ENCODE assay signal across 21 cellular contexts in genomic region chr17:63358956-63359355, GRCh38.
DNase-seq lines count a peak whose midpoint lies in the region; ATAC-seq, FAIRE-seq and TF ChIP-seq lines count a peak whose summit lies in the region.
"Had no signal": no experiment of that assay in that cellular context is flagged by ENCODE, and none has a peak within 500 bp of the region (broad histone marks: within the 10 kb centered on the region; RNA-seq: fewer than 3 reads in every experiment).

No MANE protein-coding gene starts in this region.

- no peak for TF ChIP-seq POLR2A in HepG2 (IDR thresholded peaks at IDR 0.05; ENCODE audit: insufficient read depth in 1 of 2, low read depth in 2 of 2, low read length in 2 of 2)

- in situ Hi-C loops in HepG2 (cut with HindIII; ENCODE audit: extremely low pct_ligation_motif_present, low pct_unique_long_range_greater_than_20kb): no loop called here

- H3K27ac ChIP-seq in astrocyte (ENCODE audit: low read depth, low read length) (peak overlapping the region; percentile 81), mesenchymal stem cell (ENCODE audit: low read length, poor library complexity, severe bottlenecking) (peak overlapping the region; percentile 60), HepG2 (ENCODE audit: extremely low read length, insufficient read depth, low read length) (no peak overlapping the region)
- H3K27ac ChIP-seq: 22Rv1 had no signal

- H2BK15ac ChIP-seq in mesenchymal stem cell (ENCODE audit: low read depth, poor library complexity, severe bottlenecking): no peak overlapping the region

- H3K36me3 ChIP-seq in astrocyte (ENCODE audit: insufficient read depth, low read length) (peaks cover 4% of the 10 kb centered on the region), mesenchymal stem cell (ENCODE audit: control insufficient read depth in 1 of 2, insufficient read depth in 2 of 2, low read depth in 1 of 2, low read length in 2 of 2) (peaks cover 12 to 19% of the 10 kb centered on the region in 2 experiments), skeletal muscle satellite cell (ENCODE audit: insufficient read depth, low read length) (peaks cover 25% of the 10 kb centered on the region), HepG2 (replicated peaks in 1 of 2; ENCODE audit: control insufficient read depth in 1 of 2, insufficient read depth in 2 of 2, low read length in 2 of 2) (no peaks in the 10 kb centered on the region)

- H3K79me2 ChIP-seq in astrocyte (ENCODE audit: insufficient read depth, low read length) (peaks cover 3% of the 10 kb centered on the region), HepG2 (ENCODE audit: insufficient read depth, low read length) (no peaks in the 10 kb centered on the region)

- no peak for TF ChIP-seq RAD21 in HepG2 (CRISPR knock-in tag; IDR thresholded peaks at IDR 0.05)

- H4K20me1 ChIP-seq in astrocyte (ENCODE audit: insufficient read depth, low read length) (peaks cover 3% of the 10 kb centered on the region), HepG2 (ENCODE audit: insufficient read depth, low read length) (no peaks in the 10 kb centered on the region)

- H4K91ac ChIP-seq in mesenchymal stem cell (ENCODE audit: low read length): no peak overlapping the region

- intact Hi-C loops in HepG2 (cut with micrococcal nuclease; ENCODE audit: unreplicated experiment): no loop called here

- H3K4ac ChIP-seq in mesenchymal stem cell (ENCODE audit: low read depth in 1 of 2, low read length in 2 of 2): no peak overlapping the region

- H2AK5ac ChIP-seq in mesenchymal stem cell (ENCODE audit: low read length, severe bottlenecking): no peak overlapping the region

- H3K27ac Mint-ChIP-seq in astrocyte (ENCODE audit: unreplicated experiment): no peak overlapping the region
- H3K27ac Mint-ChIP-seq: B cell; CD4-positive, alpha-beta T cell had no signal

- H3K36me3 Mint-ChIP-seq in astrocyte (ENCODE audit: low read depth, unreplicated experiment): peaks cover 22% of the 10 kb centered on the region

- H3K23ac ChIP-seq in mesenchymal stem cell (ENCODE audit: low read length in 2 of 2): no peak overlapping the region

- H3K4me2 ChIP-seq in astrocyte (ENCODE audit: low read length) (peak overlapping the region; percentile 72), mesenchymal stem cell (ENCODE audit: low read length, poor library complexity, severe bottlenecking) (no peak overlapping the region), skeletal muscle satellite cell (ENCODE audit: low read length) (peak overlapping the region; percentile 64), HepG2 (ENCODE audit: low read depth, low read length) (no peak overlapping the region)

- H3K9ac ChIP-seq in astrocyte (ENCODE audit: low read length) (peak overlapping the region; percentile 66), mesenchymal stem cell (ENCODE audit: low read length) (peak overlapping the region; percentile 78), skeletal muscle satellite cell (ENCODE audit: low read depth, low read length) (peak overlapping the region; percentile 72), HepG2 (ENCODE audit: insufficient read depth, low read depth, low read length) (no peak overlapping the region)

- peaks cover 34% of the 10 kb centered on the region for H3K4me1 ChIP-seq in astrocyte (ENCODE audit: insufficient read depth, low read length)
- H3K4me1 ChIP-seq in mesenchymal stem cell (ENCODE audit: control insufficient read depth, insufficient read depth, low read depth, low read length): peaks cover 12% of the 10 kb centered on the region
- H3K4me1 ChIP-seq in skeletal muscle satellite cell (ENCODE audit: control insufficient read depth, insufficient read depth, low read length): peaks cover 60% of the 10 kb centered on the region
- no peaks in the 10 kb centered on the region for H3K4me1 ChIP-seq in HepG2 (ENCODE audit: insufficient read depth, low read length)
- H3K4me1 ChIP-seq: Caco-2 had no signal

- H3K27me3 ChIP-seq in astrocyte (ENCODE audit: insufficient read depth, low read length) (no peaks in the 10 kb centered on the region), mesenchymal stem cell (ENCODE audit: control insufficient read depth in 1 of 2, insufficient read depth in 1 of 2, low read length in 2 of 2) (no peaks in the 10 kb centered on the region), skeletal muscle satellite cell (ENCODE audit: control insufficient read depth, insufficient read depth, low read length) (no peaks in the 10 kb centered on the region), HepG2 (ENCODE audit: control insufficient read depth in 1 of 2, insufficient read depth in 2 of 2, low read length in 2 of 2) (peaks cover 0 to 46% of the 10 kb centered on the region in 2 experiments; a peak in 3 of 5 replicates)

- H3K9me3 ChIP-seq in astrocyte (ENCODE audit: insufficient read depth, low read depth, low read length) (peaks cover 5% of the 10 kb centered on the region), mesenchymal stem cell (ENCODE audit: control insufficient read depth, low read length) (peaks cover 5% of the 10 kb centered on the region), skeletal muscle satellite cell (replicated peaks; ENCODE audit: low read length) (no peaks in the 10 kb centered on the region), HepG2 (ENCODE audit: low read length) (no peaks in the 10 kb centered on the region)
- H3K9me3 ChIP-seq: Caco-2 had no signal

- BruUV-seq in HepG2 (replicated peaks; lab: Mats Ljungman, UMichigan): no TSS peak

- TF ChIP-seq CTCF in astrocyte (IDR thresholded peaks at IDR 0.05; ENCODE audit: insufficient read depth, low read depth, low read length) (no peak), HepG2 (CRISPR knock-in tag; IDR thresholded peaks at IDR 0.05) (no peak)

- no peak overlapping the region for H3K18ac ChIP-seq in mesenchymal stem cell (ENCODE audit: low read depth in 1 of 2, low read length in 2 of 2)

- peaks cover 22% of the 10 kb centered on the region for H3K79me1 ChIP-seq in mesenchymal stem cell (replicated peaks; ENCODE audit: low read length, poor library complexity, severe bottlenecking)

- no peak overlapping the region for H4K8ac ChIP-seq in mesenchymal stem cell (ENCODE audit: low read length)

- no peaks in the 10 kb centered on the region for H3K27me3 Mint-ChIP-seq in astrocyte (ENCODE audit: low read depth, unreplicated experiment)
- H3K27me3 Mint-ChIP-seq: B cell; CD4-positive, alpha-beta T cell had no signal

- H2AFZ ChIP-seq in astrocyte (ENCODE audit: low read depth, low read length): no peak overlapping the region
- H2AFZ ChIP-seq in mesenchymal stem cell (ENCODE audit: low read depth, low read length): no peak overlapping the region
- no peak overlapping the region for H2AFZ ChIP-seq in HepG2 (ENCODE audit: low read length)

- TF ChIP-seq EP300 in HepG2 (IDR thresholded peaks at IDR 0.05; ENCODE audit: low read depth in 2 of 2, low read length in 2 of 2) (no peak), HepG2 (CRISPR knock-in tag; IDR thresholded peaks at IDR 0.05; ENCODE audit: borderline replicate concordance) (no peak)

- no peaks in the 10 kb centered on the region for H3K9me3 Mint-ChIP-seq in astrocyte (ENCODE audit: unreplicated experiment)
- H3K9me3 Mint-ChIP-seq: CD4-positive, alpha-beta T cell had no signal

- H3K14ac ChIP-seq in mesenchymal stem cell (ENCODE audit: low read length in 2 of 2): no peak overlapping the region

- no peak overlapping the region for H2BK120ac ChIP-seq in mesenchymal stem cell (ENCODE audit: low read depth, low read length)

- CTCF ChIA-PET in HepG2 (lab: Yijun Ruan, JAX; ENCODE audit: low intra/inter-chr PET ratio, low total read pairs): no interaction called here

- no peak overlapping the region for H2BK5ac ChIP-seq in mesenchymal stem cell (ENCODE audit: low read depth, low read length, poor library complexity, severe bottlenecking)

- ATAC-seq in HepG2: no peak

- H3K4me3 ChIP-seq in astrocyte (ENCODE audit: insufficient read depth, low read depth, low read length) (no peak overlapping the region), mesenchymal stem cell (ENCODE audit: insufficient read depth in 1 of 2, low read depth in 1 of 2, low read length in 2 of 2) (no peak overlapping the region), skeletal muscle satellite cell (ENCODE audit: low read length) (no peak overlapping the region), HepG2 (replicated peaks in 1 of 3; ENCODE audit: insufficient read depth in 1 of 3, low read depth in 2 of 3, low read length in 3 of 3) (no peak overlapping the region)

- H3K4me3 Mint-ChIP-seq in astrocyte (ENCODE audit: unreplicated experiment): no peak overlapping the region
- H3K4me3 Mint-ChIP-seq: B cell; CD4-positive, alpha-beta T cell had no signal

- H3K4me1 Mint-ChIP-seq in astrocyte (ENCODE audit: low read depth, unreplicated experiment): peaks cover 26% of the 10 kb centered on the region
- H3K4me1 Mint-ChIP-seq: B cell had no signal

- H2BK12ac ChIP-seq in mesenchymal stem cell (ENCODE audit: low read length in 2 of 2): no peak overlapping the region

- 100% methylated on average over 2 of the region's 3 CpGs for WGBS in mesenchymal stem cell
- 2% methylated on average over 3 of the region's 3 CpGs for WGBS in HepG2 (ENCODE audit: low lambda C conversion rate)

- POLR2A ChIA-PET in HepG2 (lab: Yijun Ruan, JAX): no interaction called here

- no peak for FAIRE-seq in astrocyte (lab: Jason Lieb, UNC)
- no peak for FAIRE-seq in HepG2 (lab: Jason Lieb, UNC)
- FAIRE-seq: GM12892, GM18507, RCC 7860 had no signal

- DNase-seq in NCI-H82 (lab: John Stamatoyannopoulos, UW): peak; percentile 18
- no peak for DNase-seq in NCI-H82 treated with DMSO at 0.1 percent for 48 hours (lab: John Stamatoyannopoulos, UW; ENCODE audit: unreplicated experiment)
- no peak for DNase-seq in astrocyte (ENCODE audit: low read depth)
- no peak for DNase-seq in mesenchymal stem cell
- DNase-seq in HepG2 (ENCODE audit: low spot score): no peak
- DNase-seq in activated CD4-positive, CD25-positive, alpha-beta regulatory T cell treated with anti-CD3 and anti-CD28 coated beads, Interleukin-2, amount 50 U/mL, for 72 hours: no peak
- DNase-seq in activated effector memory CD4-positive, alpha-beta T cell treated with Interleukin-2 at 50 U/mL for 16 hours: no peak
- DNase-seq: Caco-2; CD4-positive, alpha-beta T cell; DMS53; MM.1S; NCI-H1092; NCI-H146; NCI-H2081; Right ventricle myocardium superior had no signal

TF ChIP-seq in HepG2, 621 proteins besides CTCF, POLR2A, EP300 and RAD21 (continues in another document):
- no peak for TF ChIP-seq GABPA (IDR thresholded peaks at IDR 0.05; ENCODE audit: low read depth, low read length)
- no peak for TF ChIP-seq GABPA (CRISPR knock-in tag; IDR thresholded peaks at IDR 0.05; ENCODE audit: low read depth)
- TF ChIP-seq SRY (CRISPR knock-in tag; IDR thresholded peaks at IDR 0.05): no peak
- TF ChIP-seq MTF1 (CRISPR knock-in tag; IDR thresholded peaks at IDR 0.05): no peak
- no peak for TF ChIP-seq TFAP4 (IDR thresholded peaks at IDR 0.05; ENCODE audit: borderline replicate concordance, low read depth)

Comparison
In these comparisons a context has a peak if more than half of its experiments do, and no peak if none do; other contexts are left out.
1. H3K4me2 ChIP-seq: peak in astrocyte (single experiment) and skeletal muscle satellite cell (single experiment); none in mesenchymal stem cell (single experiment) and HepG2 (single experiment).